Comparison of ENCODE assay signal across 10 cellular contexts in the genomic region with DNA sequence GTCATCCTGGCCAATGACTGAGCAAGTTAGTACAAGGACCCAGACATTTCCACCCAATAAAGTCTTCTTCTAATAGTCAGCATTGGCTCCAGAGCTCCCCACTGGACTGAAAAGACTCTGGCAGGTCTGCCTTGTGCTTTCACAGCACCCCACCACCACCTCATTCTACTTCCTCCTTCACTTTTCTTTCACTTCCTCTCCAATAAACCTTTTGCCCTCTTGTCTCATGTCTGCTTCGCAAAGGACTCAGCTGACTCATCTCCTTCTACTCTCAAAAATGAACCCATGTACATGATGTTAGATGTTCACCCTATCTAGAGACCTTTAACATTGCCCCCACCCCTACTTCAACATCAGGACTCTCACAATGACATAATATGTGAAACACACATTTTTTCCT.
A peak's percentile ranks its signal among the peaks of the same experiment; 100 is the strongest.
DNase-seq lines count a peak whose midpoint lies in the region; ATAC-seq and TF ChIP-seq lines count a peak whose summit lies in the region.
"Had no signal": no experiment of that assay in that cellular context is flagged by ENCODE, and none has a peak within 500 bp of the region (broad histone marks: within the 10 kb centered on the region; RNA-seq: fewer than 3 reads in every experiment).

No MANE protein-coding gene starts in this region.

- TF ChIP-seq CTCF in GM10248 (IDR thresholded peaks at IDR 0.05; ENCODE audit: control extremely low read depth, extremely low read depth, low read depth, missing control alignments), result no peak
- TF ChIP-seq CTCF in OCI-LY3 (IDR thresholded peaks at IDR 0.05; ENCODE audit: low read depth, low read length), result no peak
- no peak for TF ChIP-seq CTCF in GM23338 (conservative IDR thresholded peaks at IDR 0.05; ENCODE audit: low read depth in 2 of 2)

- no peaks in the 10 kb centered on the region for H3F3A ChIP-seq in GM23338 (replicated peaks; ENCODE audit: low read depth)

- no peaks in the 10 kb centered on the region for H3K9me3 ChIP-seq in OCI-LY3 (ENCODE audit: insufficient read depth, low read length)

- CTCF ChIA-PET in GM10248 (lab: Yijun Ruan, JAX), result interaction anchor here (0.7 kb wide), 1 partner anchor 10 kb away, joined by 3 read pairs; no protein-coding TSS in a partner anchor

- no peaks in the 10 kb centered on the region for H3K27me3 Mint-ChIP-seq in activated T-helper 2 cell treated with anti-CD3 and anti-CD28 coated beads, Interferon-gamma antibody, Interleukin-2, Interleukin-4, amounts not matched to agents 10 μg/mL and 5 μg/mL and 100 μg/mL, durations not matched to agents 14 hours and 24 hours and 36 hours (ENCODE audit: low read depth)
- H3K27me3 Mint-ChIP-seq in GM23338 (ENCODE audit: insufficient read depth, low read depth, poor library complexity), result peaks cover 2% of the 10 kb centered on the region

- H2AFZ ChIP-seq in OCI-LY3 (ENCODE audit: low read depth, low read length), result no peak overlapping the region
- no peak overlapping the region for H2AFZ ChIP-seq in GM23338
- H2AFZ ChIP-seq: GM23248, hepatocyte had no signal

- peak overlapping the region; percentile 23 for H3K27ac ChIP-seq in OCI-LY3 (ENCODE audit: low read length)
- H3K27ac ChIP-seq in GM23338 (ENCODE audit: low read depth), result no peak overlapping the region
- H3K27ac ChIP-seq: GM23248, hepatocyte had no signal

- peaks cover 17% of the 10 kb centered on the region for H3K9me2 ChIP-seq in GM23338 (ENCODE audit: insufficient read depth)

- intact Hi-C loops in activated T-helper 2 cell treated with anti-CD3 and anti-CD28 coated beads, Interferon-gamma antibody, Interleukin-2, Interleukin-4, amounts not matched to agents 10 μg/mL and 5 μg/mL and 100 μg/mL, durations not matched to agents 14 hours and 24 hours and 36 hours (cut with micrococcal nuclease), result no loop called here

- H3K27me3 ChIP-seq in OCI-LY3 (ENCODE audit: low read depth, low read length) (0 out of 2 replicates have a peak, but pooled peaks cover 6% of the 10 kb centered on the region), GM23338 (ENCODE audit: insufficient read depth) (no peaks in the 10 kb centered on the region)
- H3K27me3 ChIP-seq: hepatocyte had no signal

- H3K4me3 ChIP-seq in OCI-LY3 (ENCODE audit: low read length) (no peak overlapping the region), GM23338 (no peak overlapping the region)
- H3K4me3 ChIP-seq: GM23248, hepatocyte had no signal

- H3K36me3 Mint-ChIP-seq in activated T-helper 2 cell treated with anti-CD3 and anti-CD28 coated beads, Interferon-gamma antibody, Interleukin-2, Interleukin-4, amounts not matched to agents 10 μg/mL and 5 μg/mL and 100 μg/mL, durations not matched to agents 14 hours and 24 hours and 36 hours (ENCODE audit: low read depth), result no peaks in the 10 kb centered on the region
- H3K36me3 Mint-ChIP-seq in GM23338 (ENCODE audit: low read depth), result no peaks in the 10 kb centered on the region

- H3K4me3 Mint-ChIP-seq in activated T-helper 2 cell treated with anti-CD3 and anti-CD28 coated beads, Interferon-gamma antibody, Interleukin-2, Interleukin-4, amounts not matched to agents 10 μg/mL and 5 μg/mL and 100 μg/mL, durations not matched to agents 14 hours and 24 hours and 36 hours (ENCODE audit: low read depth), result no peak overlapping the region
- no peak overlapping the region for H3K4me3 Mint-ChIP-seq in GM23338

- peak; percentile 83 for ATAC-seq in GM19463 (IDR thresholded peaks at IDR 0.05; ENCODE audit: unreplicated experiment)
- peak; percentile 63 for ATAC-seq in HG03066 (IDR thresholded peaks at IDR 0.05; ENCODE audit: low read depth, unreplicated experiment)
- no peak for ATAC-seq in GM23338

- no peak overlapping the region for H3K27ac Mint-ChIP-seq in activated T-helper 2 cell treated with anti-CD3 and anti-CD28 coated beads, Interferon-gamma antibody, Interleukin-2, Interleukin-4, amounts not matched to agents 10 μg/mL and 5 μg/mL and 100 μg/mL, durations not matched to agents 14 hours and 24 hours and 36 hours
- no peak overlapping the region for H3K27ac Mint-ChIP-seq in GM23338

- no peaks in the 10 kb centered on the region for H3K9me3 Mint-ChIP-seq in activated T-helper 2 cell treated with anti-CD3 and anti-CD28 coated beads, Interferon-gamma antibody, Interleukin-2, Interleukin-4, amounts not matched to agents 10 μg/mL and 5 μg/mL and 100 μg/mL, durations not matched to agents 14 hours and 24 hours and 36 hours
- H3K9me3 Mint-ChIP-seq in GM23338, result no peaks in the 10 kb centered on the region; the same call in 2 of the 3 replicates

- H3K4me2 ChIP-seq in OCI-LY3 (ENCODE audit: low read length), result peak overlapping the region; percentile 37
- H3K4me2 ChIP-seq in GM23338, result no peak overlapping the region
- H3K4me2 ChIP-seq: hepatocyte had no signal

- H3K4me1 ChIP-seq in OCI-LY3 (ENCODE audit: low read length) (peaks cover 18% of the 10 kb centered on the region), GM23338 (ENCODE audit: insufficient read depth) (no peaks in the 10 kb centered on the region)

- POLR2A ChIA-PET in GM10248 (lab: Yijun Ruan, JAX), result no interaction called here

- no peaks in the 10 kb centered on the region for H3K36me3 ChIP-seq in OCI-LY3 (replicated peaks; ENCODE audit: low read depth, low read length)
- H3K36me3 ChIP-seq in GM23338 (ENCODE audit: insufficient read depth), result no peaks in the 10 kb centered on the region

- no peaks in the 10 kb centered on the region for H3K79me2 ChIP-seq in OCI-LY3 (ENCODE audit: low read length)
- H3K79me2 ChIP-seq in GM23338 (replicated peaks; ENCODE audit: insufficient read depth), result no peaks in the 10 kb centered on the region
- H3K79me2 ChIP-seq: hepatocyte had no signal

- DNase-seq in GM10248 (ENCODE audit: extremely low spot score) (peak; percentile 31), NCI-H2171 treated with DMSO at 0.1 percent for 48 hours (lab: John Stamatoyannopoulos, UW) (no peak), GM23338 (ENCODE audit: low spot score) (no peak), NCI-H2227 treated with DMSO at 0.1 percent for 48 hours (lab: John Stamatoyannopoulos, UW) (no peak)
- no peak for DNase-seq in activated T-helper 2 cell treated with anti-CD3 and anti-CD28 coated beads, Interferon-gamma antibody, Interleukin-2, Interleukin-4, amounts not matched to agents 10 μg/mL and 5 μg/mL and 100 μg/mL, durations not matched to agents 14 hours and 24 hours and 36 hours (ENCODE audit: low spot score)
- DNase-seq: GM23248 had no signal

- H3K9ac ChIP-seq in OCI-LY3 (ENCODE audit: low read length), result no peak overlapping the region
- H3K9ac ChIP-seq: GM23248 had no signal

- H4K20me1 ChIP-seq in OCI-LY3 (ENCODE audit: insufficient read depth, low read length) (no peaks in the 10 kb centered on the region), GM23338 (replicated peaks; ENCODE audit: insufficient read depth) (no peaks in the 10 kb centered on the region)

- no peaks in the 10 kb centered on the region for H3K4me1 Mint-ChIP-seq in activated T-helper 2 cell treated with anti-CD3 and anti-CD28 coated beads, Interferon-gamma antibody, Interleukin-2, Interleukin-4, amounts not matched to agents 10 μg/mL and 5 μg/mL and 100 μg/mL, durations not matched to agents 14 hours and 24 hours and 36 hours (ENCODE audit: low read depth)
- no peaks in the 10 kb centered on the region for H3K4me1 Mint-ChIP-seq in GM23338

TF ChIP-seq in GM23338, 12 proteins besides CTCF, POLR2A, EP300 and RAD21:
- TF ChIP-seq, protein P1, sequence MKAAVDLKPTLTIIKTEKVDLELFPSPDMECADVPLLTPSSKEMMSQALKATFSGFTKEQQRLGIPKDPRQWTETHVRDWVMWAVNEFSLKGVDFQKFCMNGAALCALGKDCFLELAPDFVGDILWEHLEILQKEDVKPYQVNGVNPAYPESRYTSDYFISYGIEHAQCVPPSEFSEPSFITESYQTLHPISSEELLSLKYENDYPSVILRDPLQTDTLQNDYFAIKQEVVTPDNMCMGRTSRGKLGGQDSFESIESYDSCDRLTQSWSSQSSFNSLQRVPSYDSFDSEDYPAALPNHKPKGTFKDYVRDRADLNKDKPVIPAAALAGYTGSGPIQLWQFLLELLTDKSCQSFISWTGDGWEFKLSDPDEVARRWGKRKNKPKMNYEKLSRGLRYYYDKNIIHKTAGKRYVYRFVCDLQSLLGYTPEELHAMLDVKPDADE (IDR thresholded peaks at IDR 0.05), result no peak
- TF ChIP-seq ZNF114 (CRISPR knock-in tag; IDR thresholded peaks at IDR 0.05), result no peak
- no peak for TF ChIP-seq EZH2phosphoT487 (IDR thresholded peaks at IDR 0.05; ENCODE audit: unreplicated experiment)
- no peak for TF ChIP-seq CREB1 (CRISPR knock-in tag; IDR thresholded peaks at IDR 0.05; ENCODE audit: low read depth)
- no peak for TF ChIP-seq JUNB (IDR thresholded peaks at IDR 0.05; ENCODE audit: unreplicated experiment)
- TF ChIP-seq POLR2AphosphoS5 (IDR thresholded peaks at IDR 0.05; ENCODE audit: low read depth), result no peak
- TF ChIP-seq NANOG (IDR thresholded peaks at IDR 0.05; ENCODE audit: borderline replicate concordance), result no peak
- TF ChIP-seq, protein P2, sequence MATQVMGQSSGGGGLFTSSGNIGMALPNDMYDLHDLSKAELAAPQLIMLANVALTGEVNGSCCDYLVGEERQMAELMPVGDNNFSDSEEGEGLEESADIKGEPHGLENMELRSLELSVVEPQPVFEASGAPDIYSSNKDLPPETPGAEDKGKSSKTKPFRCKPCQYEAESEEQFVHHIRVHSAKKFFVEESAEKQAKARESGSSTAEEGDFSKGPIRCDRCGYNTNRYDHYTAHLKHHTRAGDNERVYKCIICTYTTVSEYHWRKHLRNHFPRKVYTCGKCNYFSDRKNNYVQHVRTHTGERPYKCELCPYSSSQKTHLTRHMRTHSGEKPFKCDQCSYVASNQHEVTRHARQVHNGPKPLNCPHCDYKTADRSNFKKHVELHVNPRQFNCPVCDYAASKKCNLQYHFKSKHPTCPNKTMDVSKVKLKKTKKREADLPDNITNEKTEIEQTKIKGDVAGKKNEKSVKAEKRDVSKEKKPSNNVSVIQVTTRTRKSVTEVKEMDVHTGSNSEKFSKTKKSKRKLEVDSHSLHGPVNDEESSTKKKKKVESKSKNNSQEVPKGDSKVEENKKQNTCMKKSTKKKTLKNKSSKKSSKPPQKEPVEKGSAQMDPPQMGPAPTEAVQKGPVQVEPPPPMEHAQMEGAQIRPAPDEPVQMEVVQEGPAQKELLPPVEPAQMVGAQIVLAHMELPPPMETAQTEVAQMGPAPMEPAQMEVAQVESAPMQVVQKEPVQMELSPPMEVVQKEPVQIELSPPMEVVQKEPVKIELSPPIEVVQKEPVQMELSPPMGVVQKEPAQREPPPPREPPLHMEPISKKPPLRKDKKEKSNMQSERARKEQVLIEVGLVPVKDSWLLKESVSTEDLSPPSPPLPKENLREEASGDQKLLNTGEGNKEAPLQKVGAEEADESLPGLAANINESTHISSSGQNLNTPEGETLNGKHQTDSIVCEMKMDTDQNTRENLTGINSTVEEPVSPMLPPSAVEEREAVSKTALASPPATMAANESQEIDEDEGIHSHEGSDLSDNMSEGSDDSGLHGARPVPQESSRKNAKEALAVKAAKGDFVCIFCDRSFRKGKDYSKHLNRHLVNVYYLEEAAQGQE (IDR thresholded peaks at IDR 0.05; ENCODE audit: unreplicated experiment), result no peak
- no peak for TF ChIP-seq EZH2 (IDR thresholded peaks at IDR 0.05; ENCODE audit: low read depth, unreplicated experiment)
- no peak for TF ChIP-seq STAT1 (IDR thresholded peaks at IDR 0.05; ENCODE audit: unreplicated experiment)
